In genomic region chr3:122678496-122678895, GRCh38 we compare ENCODE assay signal across 8 cellular contexts. TPM values are rescaled to one million over a fixed set of nuclear protein-coding genes. Genes with fewer than 3 reads are reported as not detected.
DNase-seq lines count a peak whose midpoint lies in the region; ATAC-seq and TF ChIP-seq lines count a peak whose summit lies in the region.

No MANE protein-coding gene starts in this region.

- H3K4me3 Mint-ChIP-seq in activated T-cell treated with anti-CD3 and anti-CD28 coated beads, Interleukin-2, amount 50 U/mL, for 72 hours, result peak overlapping the region in 1 of 2 donors; percentile 5
- no peak overlapping the region for H3K4me3 Mint-ChIP-seq in activated naive CD8-positive, alpha-beta T cell
- peak overlapping the region; percentile 2 for H3K4me3 Mint-ChIP-seq in type B pancreatic cell

- H3K27me3 ChIP-seq in A673 (replicated peaks; ENCODE audit: insufficient read depth, low read depth, low read length, poor library complexity), result no peaks in the 10 kb centered on the region

- peaks cover 49% of the 10 kb centered on the region for H3K4me1 Mint-ChIP-seq in activated T-cell treated with anti-CD3 and anti-CD28 coated beads, Interleukin-2, amount 50 U/mL, for 72 hours (ENCODE audit: low read depth)
- peaks cover 46% of the 10 kb centered on the region for H3K4me1 Mint-ChIP-seq in activated naive CD8-positive, alpha-beta T cell (ENCODE audit: low read depth)
- peaks cover 19% of the 10 kb centered on the region for H3K4me1 Mint-ChIP-seq in type B pancreatic cell (ENCODE audit: unreplicated experiment)

- H3K36me3 Mint-ChIP-seq in activated T-cell treated with anti-CD3 and anti-CD28 coated beads, Interleukin-2, amount 50 U/mL, for 72 hours (ENCODE audit: insufficient read depth in 2 of 2), result peaks cover 5 to 8% of the 10 kb centered on the region in 2 donors
- H3K36me3 Mint-ChIP-seq in activated naive CD8-positive, alpha-beta T cell, result no peaks in the 10 kb centered on the region
- H3K36me3 Mint-ChIP-seq in type B pancreatic cell, result no peaks in the 10 kb centered on the region

- H3K9me3 ChIP-seq in A673 (ENCODE audit: low read depth, low read length, poor library complexity, severe bottlenecking), result no peaks in the 10 kb centered on the region

- H3K9me3 Mint-ChIP-seq in activated T-cell treated with anti-CD3 and anti-CD28 coated beads, Interleukin-2, amount 50 U/mL, for 72 hours, result peaks cover 0 to 5% of the 10 kb centered on the region in 2 donors
- H3K9me3 Mint-ChIP-seq in activated naive CD8-positive, alpha-beta T cell (ENCODE audit: low read depth), result no peaks in the 10 kb centered on the region
- no peaks in the 10 kb centered on the region for H3K9me3 Mint-ChIP-seq in type B pancreatic cell

- H3K27me3 Mint-ChIP-seq in activated T-cell treated with anti-CD3 and anti-CD28 coated beads, Interleukin-2, amount 50 U/mL, for 72 hours (ENCODE audit: low read depth), result no peaks in the 10 kb centered on the region
- H3K27me3 Mint-ChIP-seq in activated naive CD8-positive, alpha-beta T cell, result no peaks in the 10 kb centered on the region
- peaks cover 10% of the 10 kb centered on the region for H3K27me3 Mint-ChIP-seq in type B pancreatic cell

- intact Hi-C loops in A673 (cut with micrococcal nuclease; ENCODE audit: unreplicated experiment), result loop anchor here (2.0 kb wide), 2 partner anchors 578 to 1132 kb away; no protein-coding TSS in a partner anchor

- H3K4me3 ChIP-seq in A673 (ENCODE audit: low read depth, low read length, poor library complexity, severe bottlenecking), result no peak overlapping the region

- no peak for DNase-seq in activated T-cell treated with anti-CD3 and anti-CD28 coated beads, Interleukin-2, amount 50 U/mL, for 72 hours
- DNase-seq in activated T-cell treated with anti-CD3 and anti-CD28 coated beads for 4 hours, result no peak
- DNase-seq in medulla oblongata (ENCODE audit: extremely low spot score), result peak; percentile 63
- no peak for DNase-seq in type B pancreatic cell (ENCODE audit: extremely low spot score, unreplicated experiment)
- DNase-seq in AG08396 (ENCODE audit: low spot score), result no peak
- no peak for DNase-seq in A673 (ENCODE audit: low spot score)
- no peak for DNase-seq in SKM-1 (lab: John Stamatoyannopoulos, UW; ENCODE audit: unreplicated experiment)

- TF ChIP-seq CTCF in type B pancreatic cell (conservative IDR thresholded peaks at IDR 0.05) (no peak), A673 (conservative IDR thresholded peaks at IDR 0.05; ENCODE audit: low read depth, low read length) (no peak)

- peaks cover 12% of the 10 kb centered on the region for H3K4me1 ChIP-seq in A673 (ENCODE audit: insufficient read depth, low read length, poor library complexity, severe bottlenecking)

- POLR2A ChIA-PET in A673 (lab: Charles Lee; ENCODE audit: low non-redundant PET), result no interaction called here

- ATAC-seq in activated T-cell treated with anti-CD3 and anti-CD28 coated beads, Interleukin-2, amount 50 U/mL, for 72 hours (replicated peaks in 1 of 2), result no peak

- CTCF ChIA-PET in A673 (lab: Charles Lee), result interaction anchor here (1.2 to 2.0 kb wide), 3 partner anchors 220 to 577 kb away, joined by 3 to 15 read pairs (median 6); no protein-coding TSS in a partner anchor

- peak overlapping the region; percentile 62 for H3K27ac Mint-ChIP-seq in activated T-cell treated with anti-CD3 and anti-CD28 coated beads, Interleukin-2, amount 50 U/mL, for 72 hours
- peak overlapping the region; percentile 17 for H3K27ac Mint-ChIP-seq in activated naive CD8-positive, alpha-beta T cell
- no peak overlapping the region for H3K27ac Mint-ChIP-seq in type B pancreatic cell

- no peak overlapping the region for H3K27ac ChIP-seq in A673 (ENCODE audit: low read depth, low read length, poor library complexity, severe bottlenecking)

- no peaks in the 10 kb centered on the region for H3K36me3 ChIP-seq in A673 (ENCODE audit: insufficient read depth, low read length, poor library complexity, severe bottlenecking)

- no TSS peak for BruUV-seq in A673 (replicated peaks; lab: Mats Ljungman, UMichigan)

RNA-seq across cellular contexts. Expression of gene PARP14, which starts 2.1 kb away (rescaled TPM):
- 10 to 100 TPM; 56.5 to 80.1 TPM for total RNA-seq in activated T-cell treated with anti-CD3 and anti-CD28 coated beads, Interleukin-2, amount 50 U/mL, for 72 hours
- total RNA-seq in type B pancreatic cell (ENCODE audit: low replicate concordance) (20.7 and 27.1 TPM in 2 replicates), A673 (2021) (22.8 and 25.9 TPM in 2 replicates)
